In genomic region chr7:149027560-149028345, GRCh38 we compare ENCODE assay signal across 8 cellular contexts. TPM values are rescaled to one million over a fixed set of nuclear protein-coding genes. Genes with fewer than 3 reads are reported as not detected.
A peak's percentile ranks its signal among the peaks of the same experiment; 100 is the strongest.
DNase-seq lines count a peak whose midpoint lies in the region; ATAC-seq and TF ChIP-seq lines count a peak whose summit lies in the region.

No MANE protein-coding gene starts in this region.

- POLR2A ChIA-PET in CD4-positive, alpha-beta T cell (lab: Charles Lee) = interaction anchor here (0.7 to 4.6 kb wide), 12 partner anchors 16 to 329 kb away, joined by 3 to 32 read pairs (median 6); partner anchors contain the start of genes CUL1, ZNF398, ZNF425 and ZNF786

- TF ChIP-seq CTCF in CD4-positive, alpha-beta T cell (IDR thresholded peaks at IDR 0.05) = no peak
- no peak for TF ChIP-seq CTCF in suprapubic skin (IDR thresholded peaks at IDR 0.05)

- no peaks in the 10 kb centered on the region for H3K27me3 Mint-ChIP-seq in CD4-positive, alpha-beta T cell

- 1% methylated on average over 16 of the region's 43 CpGs for WGBS in suprapubic skin

- H3K4me1 Mint-ChIP-seq in CD4-positive, alpha-beta T cell (ENCODE audit: low read depth) = peaks cover 60% of the 10 kb centered on the region

- H3K27ac ChIP-seq in CD4-positive, alpha-beta T cell (ENCODE audit: low read depth, low read length) = peak overlapping the region; percentile 70
- H3K27ac ChIP-seq in layer of hippocampus (ENCODE audit: low read depth, low read length) (peak overlapping the region; percentile 87), suprapubic skin (peak overlapping the region; percentile 92)

- TF ChIP-seq POLR2A in suprapubic skin (IDR thresholded peaks at IDR 0.05) = no peak

- H3K36me3 ChIP-seq in suprapubic skin = no peaks in the 10 kb centered on the region

- peak in 1 of 10 experiments; percentile 6 for DNase-seq in CD4-positive, alpha-beta T cell
- DNase-seq in KBM-7 (peak; percentile 27), astrocyte of the hippocampus (ENCODE audit: low read depth, low spot score) (peak; percentile 54), suprapubic skin (ENCODE audit: low spot score in 2 of 2) (peak in 1 of 2 donors; percentile 66)

- in situ Hi-C loops in KBM-7 (cut with MboI; ENCODE audit: low pct_unique_long_range_greater_than_20kb, low sequenced_read_pairs) = no loop called here

- peak overlapping the region; percentile 95 for H3K4me3 ChIP-seq in suprapubic skin

- peaks cover 15% of the 10 kb centered on the region for H3K36me3 Mint-ChIP-seq in CD4-positive, alpha-beta T cell (ENCODE audit: low read depth)

- H3K27me3 ChIP-seq in CD4-positive, alpha-beta T cell (ENCODE audit: control insufficient read depth, insufficient read depth, low read length) = no peaks in the 10 kb centered on the region
- H3K27me3 ChIP-seq in layer of hippocampus (ENCODE audit: control insufficient read depth, insufficient read depth, low read length) (no peaks in the 10 kb centered on the region), suprapubic skin (no peaks in the 10 kb centered on the region)

- intact Hi-C loops in CD4-positive, alpha-beta T cell (cut with DNase I, micrococcal nuclease) = loop anchor here (1.0 to 10.0 kb wide), 12 partner anchors 21 to 470 kb away; partner anchors contain the start of genes ZNF786 (in 2 of the 2), EZH2 (in 1 of the 2), ZNF398 (in 1 of the 2) and ZNF746 (in 1 of the 2)

- TF ChIP-seq EP300 in suprapubic skin (IDR thresholded peaks at IDR 0.05) = no peak

- CTCF ChIA-PET in CD4-positive, alpha-beta T cell (lab: Charles Lee) = interaction anchor here (0.9 to 3.0 kb wide), 7 partner anchors 20 to 119 kb away, joined by 3 to 22 read pairs (median 4); partner anchors contain the start of genes ZNF398 and ZNF425

- H3K27ac Mint-ChIP-seq in CD4-positive, alpha-beta T cell = peak overlapping the region; percentile 91

- H3K4me1 ChIP-seq in suprapubic skin = peaks cover 29% of the 10 kb centered on the region

- H3K9me3 ChIP-seq in CD4-positive, alpha-beta T cell (ENCODE audit: control insufficient read depth, low read length) = no peaks in the 10 kb centered on the region
- H3K9me3 ChIP-seq in suprapubic skin = no peaks in the 10 kb centered on the region

- no peaks in the 10 kb centered on the region for H3K9me3 Mint-ChIP-seq in CD4-positive, alpha-beta T cell

- H3K4me3 Mint-ChIP-seq in CD4-positive, alpha-beta T cell = peak overlapping the region; percentile 90

- no peak for ATAC-seq in CD4-positive, alpha-beta T cell (ENCODE audit: poor library complexity)
- no peak for ATAC-seq in HG02884 (IDR thresholded peaks at IDR 0.05; ENCODE audit: unreplicated experiment)
- no peak for ATAC-seq in HG03460 (IDR thresholded peaks at IDR 0.05; ENCODE audit: unreplicated experiment)
- ATAC-seq in HG03457 (IDR thresholded peaks at IDR 0.05; ENCODE audit: unreplicated experiment) = no peak

RNA-seq across cellular contexts. Expression of gene PDIA4, which starts 0.6 kb away (rescaled TPM):
- 10 to 100 TPM; 19.5 to 19.9 TPM for total RNA-seq in CD4-positive, alpha-beta T cell
- 10 to 100 TPM; 48.6 to 61.8 (median 57.4) TPM for total RNA-seq in suprapubic skin
